27 cellular contexts compared by ENCODE assay signal in the genomic region with DNA sequence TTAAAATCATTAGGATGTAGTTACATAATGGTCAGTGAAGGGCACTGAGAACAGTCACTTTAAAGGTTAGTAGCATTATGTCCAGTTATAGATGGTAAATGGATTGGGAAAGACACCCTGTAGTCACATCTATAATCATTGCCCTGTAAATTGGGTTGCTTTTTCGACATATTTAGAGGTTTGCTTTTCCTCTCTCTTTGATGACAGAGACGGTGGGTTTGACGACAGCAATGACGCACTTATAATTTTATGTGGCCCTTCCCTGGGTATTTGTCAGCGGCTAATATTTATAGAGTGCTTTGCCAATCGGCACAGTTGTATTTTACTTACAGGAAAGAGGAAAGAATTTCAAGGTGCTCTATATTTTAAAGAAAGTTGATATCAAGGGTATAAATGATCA.
"Had no signal": no experiment of that assay in that cellular context is flagged by ENCODE, and none has a peak within 500 bp of the region (broad histone marks: within the 10 kb centered on the region; RNA-seq: fewer than 3 reads in every experiment).

No MANE protein-coding gene starts in this region.

- H3K9ac ChIP-seq: neural progenitor cell, parathyroid adenoma had no signal

- H3K36me3 Mint-ChIP-seq: mesothelial cell of epicardium; naive B cell; natural killer cell treated with Interleukin-12 subunit alpha and Interleukin-12 subunit beta and Interleukin-15 and Interleukin-18, amount 100 ng/mL, for 72 hours; neural progenitor cell had no signal

- H3K27me3 ChIP-seq: colonic mucosa, gastrocnemius medialis, neural progenitor cell, stomach, thyroid gland had no signal

- H3K27ac ChIP-seq: colonic mucosa, epithelial cell of prostate, gastrocnemius medialis, neural progenitor cell, parathyroid adenoma, stomach, thyroid gland had no signal

- H3K9me3 Mint-ChIP-seq: dendritic cell treated with granulocyte-macrophage colony-stimulating factor and Interleukin-4, amounts not matched to agents 40 ng/mL and 50 ng/mL, for 4 days; endodermal cell; mesothelial cell of epicardium; naive B cell; natural killer cell treated with Interleukin-12 subunit alpha and Interleukin-12 subunit beta and Interleukin-15 and Interleukin-18, amount 100 ng/mL, for 72 hours; neural progenitor cell had no signal

- H3K4me2 ChIP-seq: neural progenitor cell, smooth muscle cell had no signal

- H3K4me3 ChIP-seq: colonic mucosa, gastrocnemius medialis, mucosa of descending colon, neural progenitor cell, smooth muscle cell, stomach, thyroid gland had no signal

- ATAC-seq: esophagus mucosa; gastrocnemius medialis; mucosa of descending colon; natural killer cell treated with Interleukin-12 subunit alpha and Interleukin-12 subunit beta and Interleukin-15 and Interleukin-18, amount 100 ng/mL, for 72 hours; sciatic nerve had no signal

- H3K4me1 Mint-ChIP-seq: naive B cell had no signal

- FAIRE-seq: keratinocyte had no signal

- H3K4me1 ChIP-seq: colonic mucosa, gastrocnemius medialis, neural progenitor cell, parathyroid adenoma, thyroid gland had no signal

- H3K27ac Mint-ChIP-seq: dendritic cell treated with granulocyte-macrophage colony-stimulating factor and Interleukin-4, amounts not matched to agents 40 ng/mL and 50 ng/mL, for 4 days; endodermal cell; mesothelial cell of epicardium; naive B cell; natural killer cell treated with Interleukin-12 subunit alpha and Interleukin-12 subunit beta and Interleukin-15 and Interleukin-18, amount 100 ng/mL, for 72 hours; neural progenitor cell; progenitor cell of endocrine pancreas had no signal

- H3K27me3 Mint-ChIP-seq: dendritic cell treated with granulocyte-macrophage colony-stimulating factor and Interleukin-4, amounts not matched to agents 40 ng/mL and 50 ng/mL, for 4 days; natural killer cell treated with Interleukin-12 subunit alpha and Interleukin-12 subunit beta and Interleukin-15 and Interleukin-18, amount 100 ng/mL, for 72 hours; progenitor cell of endocrine pancreas had no signal

- H3K36me3 ChIP-seq: colonic mucosa, gastrocnemius medialis, neural progenitor cell, stomach, thyroid gland had no signal

- DNase-seq: colonic mucosa; effector CD8-positive, alpha-beta T cell; endodermal cell; gastrocnemius medialis; head of caudate nucleus; mesenchymal stem cell; mucosa of descending colon; naive B cell; stimulated activated CD4-positive, alpha-beta T cell treated with anti-CD3 and anti-CD28 coated beads, Interleukin-12 subunit alpha, Interleukin-12 subunit beta, amount 100 ng/mL, for 4 hours; stimulated activated CD4-positive, alpha-beta T cell treated with anti-CD3 and anti-CD28 coated beads, Interleukin-1b, Interleukin-23, amount 100 ng/mL, for 48 hours; stimulated activated CD4-positive, alpha-beta T cell treated with anti-CD3 and anti-CD28 coated beads, Interleukin-4, amount 100 ng/mL, for 1 hour; stimulated activated CD8-positive, alpha-beta memory T cell treated with anti-CD3 and anti-CD28 coated beads, Interleukin-4, amount 100 ng/mL, for 48 hours; stimulated activated naive CD4-positive, alpha-beta T cell treated with Interleukin-2 at 50 U/mL for 16 hours; stomach; thyroid gland; trophoblast cell had no signal

- H3K9me3 ChIP-seq: colonic mucosa, gastrocnemius medialis, mucosa of descending colon, stomach, thyroid gland had no signal

- H3K4me3 Mint-ChIP-seq: dendritic cell treated with granulocyte-macrophage colony-stimulating factor and Interleukin-4, amounts not matched to agents 40 ng/mL and 50 ng/mL, for 4 days; endodermal cell; mesothelial cell of epicardium; naive B cell; natural killer cell treated with Interleukin-12 subunit alpha and Interleukin-12 subunit beta and Interleukin-15 and Interleukin-18, amount 100 ng/mL, for 72 hours; neural progenitor cell had no signal
